ENCODE assay signal across 1 cellular context in the genomic region with DNA sequence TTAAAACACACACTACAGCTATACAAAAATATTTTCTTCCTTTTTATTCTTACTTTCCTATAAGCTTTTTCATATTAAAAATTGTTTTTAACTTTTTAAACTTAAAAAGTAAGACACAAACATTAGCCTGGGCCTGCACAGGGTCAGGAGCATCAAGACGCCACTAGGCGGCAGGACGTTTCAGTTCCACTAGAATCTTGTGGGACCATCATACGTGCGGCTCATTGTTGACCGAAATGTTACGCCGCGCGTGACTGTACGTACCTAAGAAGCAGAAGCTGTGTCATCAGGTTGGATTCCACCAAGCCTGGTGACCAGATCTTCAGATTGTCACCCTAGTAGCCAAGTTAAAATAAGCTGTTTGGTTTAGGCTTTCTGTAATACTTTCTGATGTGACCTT.
TF ChIP-seq lines count a peak whose summit lies in the region.

No MANE protein-coding gene starts in this region.

TF ChIP-seq in SK-N-SH treated with all-trans-retinoic acid at 6 μM for 48 hours, 23 proteins besides CTCF, POLR2A, EP300 and RAD21 (continued from another document):
- TF ChIP-seq, protein P1, sequence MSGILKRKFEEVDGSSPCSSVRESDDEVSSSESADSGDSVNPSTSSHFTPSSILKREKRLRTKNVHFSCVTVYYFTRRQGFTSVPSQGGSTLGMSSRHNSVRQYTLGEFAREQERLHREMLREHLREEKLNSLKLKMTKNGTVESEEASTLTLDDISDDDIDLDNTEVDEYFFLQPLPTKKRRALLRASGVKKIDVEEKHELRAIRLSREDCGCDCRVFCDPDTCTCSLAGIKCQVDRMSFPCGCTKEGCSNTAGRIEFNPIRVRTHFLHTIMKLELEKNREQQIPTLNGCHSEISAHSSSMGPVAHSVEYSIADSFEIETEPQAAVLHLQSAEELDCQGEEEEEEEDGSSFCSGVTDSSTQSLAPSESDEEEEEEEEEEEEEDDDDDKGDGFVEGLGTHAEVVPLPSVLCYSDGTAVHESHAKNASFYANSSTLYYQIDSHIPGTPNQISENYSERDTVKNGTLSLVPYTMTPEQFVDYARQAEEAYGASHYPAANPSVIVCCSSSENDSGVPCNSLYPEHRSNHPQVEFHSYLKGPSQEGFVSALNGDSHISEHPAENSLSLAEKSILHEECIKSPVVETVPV (CRISPR knock-in tag; IDR thresholded peaks at IDR 0.05), result no peak
- TF ChIP-seq, protein P2, sequence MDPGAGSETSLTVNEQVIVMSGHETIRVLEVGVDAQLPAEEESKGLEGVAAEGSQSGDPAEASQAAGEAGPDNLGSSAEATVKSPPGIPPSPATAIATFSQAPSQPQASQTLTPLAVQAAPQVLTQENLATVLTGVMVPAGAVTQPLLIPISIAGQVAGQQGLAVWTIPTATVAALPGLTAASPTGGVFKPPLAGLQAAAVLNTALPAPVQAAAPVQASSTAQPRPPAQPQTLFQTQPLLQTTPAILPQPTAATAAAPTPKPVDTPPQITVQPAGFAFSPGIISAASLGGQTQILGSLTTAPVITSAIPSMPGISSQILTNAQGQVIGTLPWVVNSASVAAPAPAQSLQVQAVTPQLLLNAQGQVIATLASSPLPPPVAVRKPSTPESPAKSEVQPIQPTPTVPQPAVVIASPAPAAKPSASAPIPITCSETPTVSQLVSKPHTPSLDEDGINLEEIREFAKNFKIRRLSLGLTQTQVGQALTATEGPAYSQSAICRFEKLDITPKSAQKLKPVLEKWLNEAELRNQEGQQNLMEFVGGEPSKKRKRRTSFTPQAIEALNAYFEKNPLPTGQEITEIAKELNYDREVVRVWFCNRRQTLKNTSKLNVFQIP (CRISPR knock-in tag; IDR thresholded peaks at IDR 0.05; ENCODE audit: borderline replicate concordance, low read depth), result no peak
- TF ChIP-seq ZC3H10 (CRISPR knock-in tag; IDR thresholded peaks at IDR 0.05), result no peak
- TF ChIP-seq ZNF70 (CRISPR knock-in tag; IDR thresholded peaks at IDR 0.05), result no peak
- TF ChIP-seq SNAI2 (CRISPR knock-in tag; IDR thresholded peaks at IDR 0.05), result no peak
- TF ChIP-seq OSR1 (CRISPR knock-in tag; IDR thresholded peaks at IDR 0.05), result no peak
TF ChIP-seq in SK-N-SH treated with all-trans-retinoic acid at 6 μM for 48 hours: peak in this region for 0.
